In the genomic region with DNA sequence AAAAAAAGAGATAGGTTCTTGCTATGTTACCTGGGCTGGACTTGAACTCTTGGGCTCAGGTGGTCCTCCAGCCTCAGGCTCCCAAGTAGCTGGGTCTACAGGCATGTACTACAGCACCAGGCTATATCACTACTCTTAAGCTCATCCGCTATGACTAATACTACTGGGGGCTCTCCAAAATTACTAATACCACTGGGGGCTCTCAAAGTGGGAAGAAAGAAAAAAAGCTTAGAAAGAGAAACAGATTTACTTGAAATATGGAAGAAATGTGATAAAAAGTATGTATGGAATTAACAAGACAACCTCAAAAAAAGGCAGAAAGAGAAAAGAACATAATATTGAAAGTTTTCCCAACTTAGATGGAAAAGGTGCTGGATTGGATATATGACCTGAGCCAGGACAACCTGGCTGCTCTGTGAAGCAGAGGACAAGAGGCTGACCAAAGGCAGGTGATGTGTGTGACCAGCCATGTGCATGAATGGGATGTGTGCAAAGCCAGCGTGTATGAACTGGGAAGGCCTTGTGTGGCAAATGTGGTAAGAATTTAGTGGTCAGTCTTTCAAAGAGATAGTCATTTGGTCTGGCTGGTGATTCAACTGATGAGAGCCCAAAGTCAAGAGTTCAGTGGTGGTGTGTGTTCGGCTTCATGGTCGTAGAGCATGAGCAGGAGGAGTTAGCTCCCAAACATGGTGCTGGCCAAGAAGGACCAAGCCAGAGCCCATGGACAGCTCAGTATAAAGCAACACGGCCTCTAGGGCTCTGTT, we compare ENCODE assay signal across 9 cellular contexts.
DNase-seq lines count a peak whose midpoint lies in the region; ATAC-seq and TF ChIP-seq lines count a peak whose summit lies in the region.
"Had no signal": no experiment of that assay in that cellular context is flagged by ENCODE, and none has a peak within 500 bp of the region (broad histone marks: within the 10 kb centered on the region; RNA-seq: fewer than 3 reads in every experiment).

No MANE protein-coding gene starts in this region.

- no peaks in the 10 kb centered on the region for H3K27me3 ChIP-seq in gastrocnemius medialis

- peak overlapping the region; percentile 28 to 53 (median 35) for H3K27ac ChIP-seq in gastrocnemius medialis

- TF ChIP-seq CTCF in gastrocnemius medialis (IDR thresholded peaks at IDR 0.05 in 4 of 5, conservative IDR thresholded peaks at IDR 0.05 in 1 of 5): no peak
- no peak for TF ChIP-seq CTCF in GM20000 (IDR thresholded peaks at IDR 0.05; ENCODE audit: extremely low read depth, missing control alignments)

- H3K36me3 ChIP-seq in gastrocnemius medialis: peaks cover 0 to 48% of the 10 kb centered on the region in 2 donors

- H3K4me3 ChIP-seq in gastrocnemius medialis: no peak overlapping the region

- peaks cover 54% of the 10 kb centered on the region for H3K4me1 Mint-ChIP-seq in activated CD4-positive, alpha-beta T cell treated with anti-CD3 and anti-CD28 coated beads, Interleukin-2, amount 10 ng/mL, durations not matched to agents 24 days and 14 days
- peaks cover 60% of the 10 kb centered on the region for H3K4me1 Mint-ChIP-seq in activated T-helper 2 cell treated with anti-CD3 and anti-CD28 coated beads, Interferon-gamma antibody, Interleukin-2, Interleukin-4, amounts not matched to agents 10 μg/mL and 5 μg/mL and 100 μg/mL, durations not matched to agents 14 hours and 24 hours and 36 hours (ENCODE audit: low read depth)

- peaks cover 49 to 52% of the 10 kb centered on the region in 2 donors for H3K4me1 ChIP-seq in gastrocnemius medialis

- peak overlapping the region; percentile 56 for H3K27ac Mint-ChIP-seq in activated CD4-positive, alpha-beta T cell treated with anti-CD3 and anti-CD28 coated beads, Interleukin-2, amount 10 ng/mL, durations not matched to agents 24 days and 14 days
- peak overlapping the region; percentile 57 for H3K27ac Mint-ChIP-seq in activated T-helper 2 cell treated with anti-CD3 and anti-CD28 coated beads, Interferon-gamma antibody, Interleukin-2, Interleukin-4, amounts not matched to agents 10 μg/mL and 5 μg/mL and 100 μg/mL, durations not matched to agents 14 hours and 24 hours and 36 hours

- ATAC-seq in HG02981 (IDR thresholded peaks at IDR 0.05; ENCODE audit: unreplicated experiment) (peak; percentile 73), gastrocnemius medialis (peak; percentile 28 to 45)

- intact Hi-C loops in activated CD4-positive, alpha-beta T cell treated with anti-CD3 and anti-CD28 coated beads, Interleukin-2, amount 10 ng/mL, durations not matched to agents 24 days and 14 days (cut with micrococcal nuclease): no loop called here
- intact Hi-C loops in activated T-helper 2 cell treated with anti-CD3 and anti-CD28 coated beads, Interferon-gamma antibody, Interleukin-2, Interleukin-4, amounts not matched to agents 10 μg/mL and 5 μg/mL and 100 μg/mL, durations not matched to agents 14 hours and 24 hours and 36 hours (cut with micrococcal nuclease): no loop called here
- intact Hi-C loops in gastrocnemius medialis (cut with DNase I; ENCODE audit: low total_unique reads): no loop called here

- H3K9me3 ChIP-seq in gastrocnemius medialis: no peaks in the 10 kb centered on the region

- no peak for TF ChIP-seq POLR2A in gastrocnemius medialis (IDR thresholded peaks at IDR 0.05)

- H3K9me3 Mint-ChIP-seq in activated CD4-positive, alpha-beta T cell treated with anti-CD3 and anti-CD28 coated beads, Interleukin-2, amount 10 ng/mL, durations not matched to agents 24 days and 14 days: no peaks in the 10 kb centered on the region
- no peaks in the 10 kb centered on the region for H3K9me3 Mint-ChIP-seq in activated T-helper 2 cell treated with anti-CD3 and anti-CD28 coated beads, Interferon-gamma antibody, Interleukin-2, Interleukin-4, amounts not matched to agents 10 μg/mL and 5 μg/mL and 100 μg/mL, durations not matched to agents 14 hours and 24 hours and 36 hours

- peak; percentile 54 for DNase-seq in activated CD4-positive, alpha-beta T cell treated with anti-CD3 and anti-CD28 coated beads, Interleukin-2, amount 10 ng/mL, durations not matched to agents 24 days and 14 days
- DNase-seq in activated CD4-positive, alpha-beta T cell treated with anti-CD3 and anti-CD28 coated beads for 4 hours: no peak
- DNase-seq in activated T-helper 2 cell treated with anti-CD3 and anti-CD28 coated beads, Interferon-gamma antibody, Interleukin-2, Interleukin-4, amounts not matched to agents 10 μg/mL and 5 μg/mL and 100 μg/mL, durations not matched to agents 14 hours and 24 hours and 36 hours (ENCODE audit: low spot score): no peak
- DNase-seq in gastrocnemius medialis (no peak), GM20000 (ENCODE audit: low spot score) (no peak), middle frontal gyrus (ENCODE audit: extremely low spot score, low spot score) (no peak), NCI-H1048 (lab: John Stamatoyannopoulos, UW) (no peak)
- DNase-seq: stimulated activated CD4-positive, alpha-beta T cell treated with anti-CD3 and anti-CD28 coated beads, Interleukin-4, amount 100 ng/mL, for 1 hour had no signal

- H3K36me3 Mint-ChIP-seq in activated CD4-positive, alpha-beta T cell treated with anti-CD3 and anti-CD28 coated beads, Interleukin-2, amount 10 ng/mL, durations not matched to agents 24 days and 14 days (ENCODE audit: low read depth): peaks cover 19% of the 10 kb centered on the region
- peaks cover 37% of the 10 kb centered on the region for H3K36me3 Mint-ChIP-seq in activated T-helper 2 cell treated with anti-CD3 and anti-CD28 coated beads, Interferon-gamma antibody, Interleukin-2, Interleukin-4, amounts not matched to agents 10 μg/mL and 5 μg/mL and 100 μg/mL, durations not matched to agents 14 hours and 24 hours and 36 hours (ENCODE audit: low read depth)

- in situ Hi-C loops in gastrocnemius medialis (cut with MboI; ENCODE audit: low sequenced_read_pairs in 4 of 4): no loop called here

- H3K27me3 Mint-ChIP-seq in activated CD4-positive, alpha-beta T cell treated with anti-CD3 and anti-CD28 coated beads, Interleukin-2, amount 10 ng/mL, durations not matched to agents 24 days and 14 days: no peaks in the 10 kb centered on the region
- H3K27me3 Mint-ChIP-seq in activated T-helper 2 cell treated with anti-CD3 and anti-CD28 coated beads, Interferon-gamma antibody, Interleukin-2, Interleukin-4, amounts not matched to agents 10 μg/mL and 5 μg/mL and 100 μg/mL, durations not matched to agents 14 hours and 24 hours and 36 hours (ENCODE audit: low read depth): no peaks in the 10 kb centered on the region

- H3K4me3 Mint-ChIP-seq in activated CD4-positive, alpha-beta T cell treated with anti-CD3 and anti-CD28 coated beads, Interleukin-2, amount 10 ng/mL, durations not matched to agents 24 days and 14 days: no peak overlapping the region
- no peak overlapping the region for H3K4me3 Mint-ChIP-seq in activated T-helper 2 cell treated with anti-CD3 and anti-CD28 coated beads, Interferon-gamma antibody, Interleukin-2, Interleukin-4, amounts not matched to agents 10 μg/mL and 5 μg/mL and 100 μg/mL, durations not matched to agents 14 hours and 24 hours and 36 hours (ENCODE audit: low read depth)
